In genomic region chr6:88835210-88835609, GRCh38 we compare ENCODE assay signal across 34 cellular contexts.
"Had no signal": no experiment of that assay in that cellular context is flagged by ENCODE, and none has a peak within 500 bp of the region (broad histone marks: within the 10 kb centered on the region; RNA-seq: fewer than 3 reads in every experiment).

No MANE protein-coding gene starts in this region.

- DNase-seq: activated effector memory CD4-positive, alpha-beta T cell treated with anti-CD3 and anti-CD28 coated beads, Interleukin-2, amount 50 U/mL, for 16 hours; activated effector memory CD4-positive, alpha-beta T cell treated with Interleukin-2 at 50 U/mL for 16 hours; activated gamma-delta T cell; activated gamma-delta T cell treated with Interleukin-2 at 50 U/mL for 16 hours; activated naive CD4-positive, alpha-beta T cell; activated naive CD4-positive, alpha-beta T cell treated with anti-CD3 and anti-CD28 coated beads for 36 hours; activated naive CD4-positive, alpha-beta T cell treated with anti-CD3 and anti-CD28 coated beads, Interleukin-2, amount 10 ng/mL, durations not matched to agents 7 days and 5 days; activated naive CD4-positive, alpha-beta T cell treated with anti-CD3 and anti-CD28 coated beads, Interleukin-2, amount 50 U/mL, for 16 hours; activated naive CD4-positive, alpha-beta T cell treated with Interleukin-2 at 50 U/mL for 16 hours; activated naive CD8-positive, alpha-beta T cell treated with anti-CD3 and anti-CD28 coated beads for 36 hours; activated naive CD8-positive, alpha-beta T cell treated with anti-CD3 and anti-CD28 coated beads, Interleukin-2, amount 10 ng/mL, durations not matched to agents 7 days and 5 days; activated naive CD8-positive, alpha-beta T cell treated with anti-CD3 and anti-CD28 coated beads, Interleukin-2, amount 50 U/mL, for 24 hours; activated T-cell treated with anti-CD3 and anti-CD28 coated beads, Interleukin-2, amount 50 U/mL, for 1 hour; activated T-cell treated with anti-CD3 and anti-CD28 coated beads, Interleukin-2, amount 50 U/mL, for 24 hours; activated T-cell treated with anti-CD3 and anti-CD28 coated beads, Interleukin-2, amount 50 U/mL, for 4 hours; activated T-cell treated with anti-CD3 and anti-CD28 coated beads, Interleukin-2, amount 50 U/mL, for 48 hours; activated T-cell treated with anti-CD3 and anti-CD28 coated beads, Interleukin-2, amount 50 U/mL, for 72 hours; adrenal gland; amniotic stem cell; amygdala; anterior cingulate cortex; aorta; body of pancreas; brain microvascular endothelial cell; caudate nucleus; central memory CD4-positive, alpha-beta T cell; cerebellar nuclear complex had no signal

- H3K4me1 ChIP-seq: adrenal gland, breast epithelium had no signal

- H3K27ac ChIP-seq: adrenal gland, ascending aorta, body of pancreas, brain microvascular endothelial cell, breast epithelium, cardiac muscle cell had no signal

- H3K27me3 ChIP-seq: adrenal gland, ascending aorta, body of pancreas, brain microvascular endothelial cell, breast epithelium, cardiac muscle cell had no signal

- H3K4me3 ChIP-seq: adrenal gland, ascending aorta, body of pancreas, breast epithelium, cardiac muscle cell had no signal

- H3K9me3 ChIP-seq: body of pancreas, breast epithelium had no signal

- ATAC-seq: activated naive CD4-positive, alpha-beta T cell treated with anti-CD3 and anti-CD28 coated beads, Interleukin-2, amount 50 U/mL, for 72 hours; activated naive CD8-positive, alpha-beta T cell treated with anti-CD3 and anti-CD28 coated beads, Interleukin-2, amount 50 U/mL, for 24 hours; activated T-cell treated with anti-CD3 and anti-CD28 coated beads, Interleukin-2, amount 50 U/mL, for 4 hours; activated T-cell treated with anti-CD3 and anti-CD28 coated beads, Interleukin-2, amount 50 U/mL, for 72 hours; activated T-helper 17 cell treated with anti-CD3 and anti-CD28 coated beads, Interleukin-2, amount 50 U/mL, for 72 hours; body of pancreas had no signal

- FAIRE-seq: astrocyte, bronchial epithelial cell had no signal

- H3K36me3 ChIP-seq: adrenal gland, ascending aorta, brain microvascular endothelial cell, breast epithelium, cardiac muscle cell had no signal
